ENCODE assay signal across 1 cellular context in the genomic region with DNA sequence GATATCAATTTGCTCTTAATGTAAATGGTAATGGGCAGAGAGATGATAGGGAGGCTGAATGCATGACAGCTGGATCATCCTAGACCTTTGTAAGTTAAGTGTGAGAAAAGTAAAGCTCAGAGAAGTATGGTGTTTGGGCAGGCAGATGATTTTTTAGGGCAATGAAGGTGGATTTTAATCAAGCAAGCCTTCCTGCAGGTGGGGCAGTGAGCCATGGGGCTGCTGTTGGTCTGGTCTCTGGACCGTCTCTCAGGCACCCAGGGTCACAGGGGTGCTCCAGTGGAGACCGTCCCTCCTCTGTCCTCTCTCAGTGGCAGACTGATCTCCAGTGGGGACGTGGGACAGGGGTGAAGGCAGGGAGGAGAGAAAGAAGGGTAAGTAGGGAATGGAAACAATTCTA.
TF ChIP-seq lines count a peak whose summit lies in the region.

No MANE protein-coding gene starts in this region.

TF ChIP-seq in WTC11, 78 proteins besides CTCF, POLR2A, EP300 and RAD21 (continued from another document):
- TF ChIP-seq, protein P1, sequence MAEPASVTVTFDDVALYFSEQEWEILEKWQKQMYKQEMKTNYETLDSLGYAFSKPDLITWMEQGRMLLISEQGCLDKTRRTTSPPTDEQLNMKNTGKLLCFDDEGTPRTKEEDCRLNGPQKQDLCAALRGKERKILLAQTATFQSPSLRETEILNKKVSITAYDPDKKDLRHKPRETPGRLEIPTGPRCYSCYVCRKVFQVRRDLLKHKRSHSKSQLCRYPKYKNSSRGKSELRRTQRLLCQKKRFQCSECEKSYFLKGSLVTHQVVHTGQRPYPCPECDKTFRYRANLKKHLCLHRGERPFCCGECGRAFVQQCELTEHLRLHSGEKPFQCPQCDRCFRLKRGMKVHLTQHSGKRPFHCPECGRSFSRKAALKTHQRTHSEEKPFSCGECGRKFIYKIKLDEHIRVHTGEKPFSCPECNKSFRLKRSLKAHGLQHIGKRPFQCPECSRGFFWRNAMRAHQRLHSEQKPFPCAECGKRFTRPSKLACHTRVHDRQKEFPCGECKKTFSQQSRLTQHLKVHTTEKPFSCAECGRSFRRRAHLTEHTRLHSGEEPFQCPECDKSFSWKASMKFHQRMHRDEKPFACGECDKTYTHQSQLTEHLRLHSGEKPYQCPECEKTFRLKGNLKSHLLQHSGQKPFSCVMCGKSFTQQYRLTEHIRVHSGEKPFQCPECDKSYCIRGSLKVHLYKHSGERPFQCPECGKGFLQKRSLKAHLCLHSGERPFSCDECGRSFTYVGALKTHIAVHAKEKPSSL (CRISPR knock-in tag; conservative IDR thresholded peaks at IDR 0.05) = no peak
- TF ChIP-seq, protein P2, sequence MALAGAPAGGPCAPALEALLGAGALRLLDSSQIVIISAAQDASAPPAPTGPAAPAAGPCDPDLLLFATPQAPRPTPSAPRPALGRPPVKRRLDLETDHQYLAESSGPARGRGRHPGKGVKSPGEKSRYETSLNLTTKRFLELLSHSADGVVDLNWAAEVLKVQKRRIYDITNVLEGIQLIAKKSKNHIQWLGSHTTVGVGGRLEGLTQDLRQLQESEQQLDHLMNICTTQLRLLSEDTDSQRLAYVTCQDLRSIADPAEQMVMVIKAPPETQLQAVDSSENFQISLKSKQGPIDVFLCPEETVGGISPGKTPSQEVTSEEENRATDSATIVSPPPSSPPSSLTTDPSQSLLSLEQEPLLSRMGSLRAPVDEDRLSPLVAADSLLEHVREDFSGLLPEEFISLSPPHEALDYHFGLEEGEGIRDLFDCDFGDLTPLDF (CRISPR knock-in tag; IDR thresholded peaks at IDR 0.05) = no peak
- TF ChIP-seq NR1H2 (CRISPR knock-in tag; IDR thresholded peaks at IDR 0.05) = no peak
- TF ChIP-seq, protein P3, sequence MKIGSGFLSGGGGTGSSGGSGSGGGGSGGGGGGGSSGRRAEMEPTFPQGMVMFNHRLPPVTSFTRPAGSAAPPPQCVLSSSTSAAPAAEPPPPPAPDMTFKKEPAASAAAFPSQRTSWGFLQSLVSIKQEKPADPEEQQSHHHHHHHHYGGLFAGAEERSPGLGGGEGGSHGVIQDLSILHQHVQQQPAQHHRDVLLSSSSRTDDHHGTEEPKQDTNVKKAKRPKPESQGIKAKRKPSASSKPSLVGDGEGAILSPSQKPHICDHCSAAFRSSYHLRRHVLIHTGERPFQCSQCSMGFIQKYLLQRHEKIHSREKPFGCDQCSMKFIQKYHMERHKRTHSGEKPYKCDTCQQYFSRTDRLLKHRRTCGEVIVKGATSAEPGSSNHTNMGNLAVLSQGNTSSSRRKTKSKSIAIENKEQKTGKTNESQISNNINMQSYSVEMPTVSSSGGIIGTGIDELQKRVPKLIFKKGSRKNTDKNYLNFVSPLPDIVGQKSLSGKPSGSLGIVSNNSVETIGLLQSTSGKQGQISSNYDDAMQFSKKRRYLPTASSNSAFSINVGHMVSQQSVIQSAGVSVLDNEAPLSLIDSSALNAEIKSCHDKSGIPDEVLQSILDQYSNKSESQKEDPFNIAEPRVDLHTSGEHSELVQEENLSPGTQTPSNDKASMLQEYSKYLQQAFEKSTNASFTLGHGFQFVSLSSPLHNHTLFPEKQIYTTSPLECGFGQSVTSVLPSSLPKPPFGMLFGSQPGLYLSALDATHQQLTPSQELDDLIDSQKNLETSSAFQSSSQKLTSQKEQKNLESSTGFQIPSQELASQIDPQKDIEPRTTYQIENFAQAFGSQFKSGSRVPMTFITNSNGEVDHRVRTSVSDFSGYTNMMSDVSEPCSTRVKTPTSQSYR (CRISPR knock-in tag; IDR thresholded peaks at IDR 0.05) = no peak
- no peak for TF ChIP-seq ETV6 (CRISPR knock-in tag; IDR thresholded peaks at IDR 0.05)
- TF ChIP-seq CREM (CRISPR knock-in tag; IDR thresholded peaks at IDR 0.05) = no peak
- TF ChIP-seq, protein P4, sequence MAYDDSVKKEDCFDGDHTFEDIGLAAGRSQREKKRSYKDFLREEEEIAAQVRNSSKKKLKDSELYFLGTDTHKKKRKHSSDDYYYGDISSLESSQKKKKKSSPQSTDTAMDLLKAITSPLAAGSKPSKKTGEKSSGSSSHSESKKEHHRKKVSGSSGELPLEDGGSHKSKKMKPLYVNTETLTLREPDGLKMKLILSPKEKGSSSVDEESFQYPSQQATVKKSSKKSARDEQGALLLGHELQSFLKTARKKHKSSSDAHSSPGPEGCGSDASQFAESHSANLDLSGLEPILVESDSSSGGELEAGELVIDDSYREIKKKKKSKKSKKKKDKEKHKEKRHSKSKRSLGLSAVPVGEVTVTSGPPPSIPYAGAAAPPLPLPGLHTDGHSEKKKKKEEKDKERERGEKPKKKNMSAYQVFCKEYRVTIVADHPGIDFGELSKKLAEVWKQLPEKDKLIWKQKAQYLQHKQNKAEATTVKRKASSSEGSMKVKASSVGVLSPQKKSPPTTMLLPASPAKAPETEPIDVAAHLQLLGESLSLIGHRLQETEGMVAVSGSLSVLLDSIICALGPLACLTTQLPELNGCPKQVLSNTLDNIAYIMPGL (CRISPR knock-in tag; IDR thresholded peaks at IDR 0.05) = no peak
- TF ChIP-seq TCF7 (CRISPR knock-in tag; IDR thresholded peaks at IDR 0.05; ENCODE audit: low read depth) = no peak
- TF ChIP-seq MXD4 (CRISPR knock-in tag; IDR thresholded peaks at IDR 0.05; ENCODE audit: borderline replicate concordance) = no peak
- TF ChIP-seq, protein P5, sequence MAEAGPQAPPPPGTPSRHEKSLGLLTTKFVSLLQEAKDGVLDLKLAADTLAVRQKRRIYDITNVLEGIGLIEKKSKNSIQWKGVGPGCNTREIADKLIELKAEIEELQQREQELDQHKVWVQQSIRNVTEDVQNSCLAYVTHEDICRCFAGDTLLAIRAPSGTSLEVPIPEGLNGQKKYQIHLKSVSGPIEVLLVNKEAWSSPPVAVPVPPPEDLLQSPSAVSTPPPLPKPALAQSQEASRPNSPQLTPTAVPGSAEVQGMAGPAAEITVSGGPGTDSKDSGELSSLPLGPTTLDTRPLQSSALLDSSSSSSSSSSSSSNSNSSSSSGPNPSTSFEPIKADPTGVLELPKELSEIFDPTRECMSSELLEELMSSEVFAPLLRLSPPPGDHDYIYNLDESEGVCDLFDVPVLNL (CRISPR knock-in tag; IDR thresholded peaks at IDR 0.05; ENCODE audit: borderline replicate concordance, low read depth) = no peak
- no peak for TF ChIP-seq ZBTB21 (CRISPR knock-in tag; IDR thresholded peaks at IDR 0.05; ENCODE audit: borderline replicate concordance)
- TF ChIP-seq NFATC4 (CRISPR knock-in tag; IDR thresholded peaks at IDR 0.05) = no peak
- TF ChIP-seq, protein P6, sequence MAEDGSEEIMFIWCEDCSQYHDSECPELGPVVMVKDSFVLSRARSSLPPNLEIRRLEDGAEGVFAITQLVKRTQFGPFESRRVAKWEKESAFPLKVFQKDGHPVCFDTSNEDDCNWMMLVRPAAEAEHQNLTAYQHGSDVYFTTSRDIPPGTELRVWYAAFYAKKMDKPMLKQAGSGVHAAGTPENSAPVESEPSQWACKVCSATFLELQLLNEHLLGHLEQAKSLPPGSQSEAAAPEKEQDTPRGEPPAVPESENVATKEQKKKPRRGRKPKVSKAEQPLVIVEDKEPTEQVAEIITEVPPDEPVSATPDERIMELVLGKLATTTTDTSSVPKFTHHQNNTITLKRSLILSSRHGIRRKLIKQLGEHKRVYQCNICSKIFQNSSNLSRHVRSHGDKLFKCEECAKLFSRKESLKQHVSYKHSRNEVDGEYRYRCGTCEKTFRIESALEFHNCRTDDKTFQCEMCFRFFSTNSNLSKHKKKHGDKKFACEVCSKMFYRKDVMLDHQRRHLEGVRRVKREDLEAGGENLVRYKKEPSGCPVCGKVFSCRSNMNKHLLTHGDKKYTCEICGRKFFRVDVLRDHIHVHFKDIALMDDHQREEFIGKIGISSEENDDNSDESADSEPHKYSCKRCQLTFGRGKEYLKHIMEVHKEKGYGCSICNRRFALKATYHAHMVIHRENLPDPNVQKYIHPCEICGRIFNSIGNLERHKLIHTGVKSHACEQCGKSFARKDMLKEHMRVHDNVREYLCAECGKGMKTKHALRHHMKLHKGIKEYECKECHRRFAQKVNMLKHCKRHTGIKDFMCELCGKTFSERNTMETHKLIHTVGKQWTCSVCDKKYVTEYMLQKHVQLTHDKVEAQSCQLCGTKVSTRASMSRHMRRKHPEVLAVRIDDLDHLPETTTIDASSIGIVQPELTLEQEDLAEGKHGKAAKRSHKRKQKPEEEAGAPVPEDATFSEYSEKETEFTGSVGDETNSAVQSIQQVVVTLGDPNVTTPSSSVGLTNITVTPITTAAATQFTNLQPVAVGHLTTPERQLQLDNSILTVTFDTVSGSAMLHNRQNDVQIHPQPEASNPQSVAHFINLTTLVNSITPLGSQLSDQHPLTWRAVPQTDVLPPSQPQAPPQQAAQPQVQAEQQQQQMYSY (CRISPR knock-in tag; IDR thresholded peaks at IDR 0.05) = no peak
- TF ChIP-seq GRHL2 (CRISPR knock-in tag; IDR thresholded peaks at IDR 0.05; ENCODE audit: insufficient replicate concordance, severe bottlenecking) = no peak
